1 cellular context compared by ENCODE assay signal in the genomic region with DNA sequence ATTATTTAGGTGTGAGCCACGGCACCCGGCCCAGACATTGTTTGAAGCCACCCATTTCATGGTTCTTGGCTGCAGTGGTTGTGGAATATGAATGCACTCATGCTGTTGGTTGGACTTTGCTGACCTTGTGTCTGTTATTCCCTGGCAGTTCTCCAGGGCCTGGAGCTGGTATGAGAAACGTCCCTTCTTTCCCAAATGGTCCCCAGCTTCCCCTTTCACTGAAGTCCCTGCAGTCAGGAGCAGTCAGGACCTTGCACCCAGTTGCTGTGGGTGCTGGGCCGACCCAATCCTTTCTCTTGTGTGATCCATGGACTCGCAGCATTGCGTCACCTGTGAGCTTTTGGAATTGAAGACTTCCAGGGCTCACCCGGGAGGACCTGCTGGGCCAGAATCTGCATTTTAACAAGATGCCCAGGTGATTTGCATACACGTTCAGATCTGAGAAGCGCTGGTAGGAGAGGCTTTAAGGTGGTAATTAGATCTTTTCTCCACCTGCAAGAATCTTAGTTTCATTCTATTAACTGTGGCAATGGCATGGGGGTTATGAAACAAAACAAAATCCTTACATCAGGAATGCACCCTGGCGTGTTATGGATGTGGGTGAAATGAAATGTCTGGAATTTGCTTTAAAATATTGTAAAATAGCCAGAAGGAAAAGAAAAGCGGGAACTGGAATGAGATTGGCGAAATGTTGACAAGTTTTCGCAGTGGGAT.
TF ChIP-seq lines count a peak whose summit lies in the region.
"Not testable (repeated sequence)": the region's sequence is repeated elsewhere in the genome, so short reads cannot be mapped to it uniquely, and the experiment has no call there.

No MANE protein-coding gene starts in this region.

TF ChIP-seq in HepG2, 621 proteins besides CTCF, POLR2A, EP300 and RAD21 (continued from another document and continues in another):
- TF ChIP-seq, protein P1, sequence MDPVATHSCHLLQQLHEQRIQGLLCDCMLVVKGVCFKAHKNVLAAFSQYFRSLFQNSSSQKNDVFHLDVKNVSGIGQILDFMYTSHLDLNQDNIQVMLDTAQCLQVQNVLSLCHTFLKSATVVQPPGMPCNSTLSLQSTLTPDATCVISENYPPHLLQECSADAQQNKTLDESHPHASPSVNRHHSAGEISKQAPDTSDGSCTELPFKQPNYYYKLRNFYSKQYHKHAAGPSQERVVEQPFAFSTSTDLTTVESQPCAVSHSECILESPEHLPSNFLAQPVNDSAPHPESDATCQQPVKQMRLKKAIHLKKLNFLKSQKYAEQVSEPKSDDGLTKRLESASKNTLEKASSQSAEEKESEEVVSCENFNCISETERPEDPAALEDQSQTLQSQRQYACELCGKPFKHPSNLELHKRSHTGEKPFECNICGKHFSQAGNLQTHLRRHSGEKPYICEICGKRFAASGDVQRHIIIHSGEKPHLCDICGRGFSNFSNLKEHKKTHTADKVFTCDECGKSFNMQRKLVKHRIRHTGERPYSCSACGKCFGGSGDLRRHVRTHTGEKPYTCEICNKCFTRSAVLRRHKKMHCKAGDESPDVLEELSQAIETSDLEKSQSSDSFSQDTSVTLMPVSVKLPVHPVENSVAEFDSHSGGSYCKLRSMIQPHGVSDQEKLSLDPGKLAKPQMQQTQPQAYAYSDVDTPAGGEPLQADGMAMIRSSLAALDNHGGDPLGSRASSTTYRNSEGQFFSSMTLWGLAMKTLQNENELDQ (CRISPR knock-in tag; IDR thresholded peaks at IDR 0.05; ENCODE audit: borderline replicate concordance), result 0 out of 2 replicates have a peak, but pooled peaks have one; percentile 80
- TF ChIP-seq, protein P2, sequence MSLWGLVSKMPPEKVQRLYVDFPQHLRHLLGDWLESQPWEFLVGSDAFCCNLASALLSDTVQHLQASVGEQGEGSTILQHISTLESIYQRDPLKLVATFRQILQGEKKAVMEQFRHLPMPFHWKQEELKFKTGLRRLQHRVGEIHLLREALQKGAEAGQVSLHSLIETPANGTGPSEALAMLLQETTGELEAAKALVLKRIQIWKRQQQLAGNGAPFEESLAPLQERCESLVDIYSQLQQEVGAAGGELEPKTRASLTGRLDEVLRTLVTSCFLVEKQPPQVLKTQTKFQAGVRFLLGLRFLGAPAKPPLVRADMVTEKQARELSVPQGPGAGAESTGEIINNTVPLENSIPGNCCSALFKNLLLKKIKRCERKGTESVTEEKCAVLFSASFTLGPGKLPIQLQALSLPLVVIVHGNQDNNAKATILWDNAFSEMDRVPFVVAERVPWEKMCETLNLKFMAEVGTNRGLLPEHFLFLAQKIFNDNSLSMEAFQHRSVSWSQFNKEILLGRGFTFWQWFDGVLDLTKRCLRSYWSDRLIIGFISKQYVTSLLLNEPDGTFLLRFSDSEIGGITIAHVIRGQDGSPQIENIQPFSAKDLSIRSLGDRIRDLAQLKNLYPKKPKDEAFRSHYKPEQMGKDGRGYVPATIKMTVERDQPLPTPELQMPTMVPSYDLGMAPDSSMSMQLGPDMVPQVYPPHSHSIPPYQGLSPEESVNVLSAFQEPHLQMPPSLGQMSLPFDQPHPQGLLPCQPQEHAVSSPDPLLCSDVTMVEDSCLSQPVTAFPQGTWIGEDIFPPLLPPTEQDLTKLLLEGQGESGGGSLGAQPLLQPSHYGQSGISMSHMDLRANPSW (CRISPR knock-in tag; IDR thresholded peaks at IDR 0.05; ENCODE audit: borderline replicate concordance), result peak; percentile 80; the same call in 1 of the 2 replicates
- peak; percentile 59; the same call in 1 of the 2 replicates for TF ChIP-seq JUN (CRISPR knock-in tag; IDR thresholded peaks at IDR 0.05)
- TF ChIP-seq PRMT3 (CRISPR knock-in tag; IDR thresholded peaks at IDR 0.05; ENCODE audit: borderline replicate concordance, low read depth), result 0 out of 2 replicates have a peak, but pooled peaks have one; percentile 83
- TF ChIP-seq, protein P3, sequence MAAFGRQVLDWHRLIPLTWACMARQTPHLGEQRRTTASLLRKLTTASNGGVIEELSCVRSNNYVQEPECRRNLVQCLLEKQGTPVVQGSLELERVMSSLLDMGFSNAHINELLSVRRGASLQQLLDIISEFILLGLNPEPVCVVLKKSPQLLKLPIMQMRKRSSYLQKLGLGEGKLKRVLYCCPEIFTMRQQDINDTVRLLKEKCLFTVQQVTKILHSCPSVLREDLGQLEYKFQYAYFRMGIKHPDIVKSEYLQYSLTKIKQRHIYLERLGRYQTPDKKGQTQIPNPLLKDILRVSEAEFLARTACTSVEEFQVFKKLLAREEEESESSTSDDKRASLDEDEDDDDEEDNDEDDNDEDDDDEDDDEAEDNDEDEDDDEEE (CRISPR knock-in tag; IDR thresholded peaks at IDR 0.05), result peak; percentile 43; the same call in 1 of the 2 replicates
- peak; percentile 82; the same call in 1 of the 2 replicates for TF ChIP-seq SMAD1 (CRISPR knock-in tag; IDR thresholded peaks at IDR 0.05; ENCODE audit: borderline replicate concordance, low read depth)
- TF ChIP-seq ZNF335 (CRISPR knock-in tag; IDR thresholded peaks at IDR 0.05), result 0 out of 2 replicates have a peak, but pooled peaks have one; percentile 53
- peak; percentile 92; the same call in 1 of the 2 replicates for TF ChIP-seq ZNF331 (CRISPR knock-in tag; IDR thresholded peaks at IDR 0.05)
- peak; percentile 49; the same call in 1 of the 2 replicates for TF ChIP-seq ZNF737 (CRISPR knock-in tag; IDR thresholded peaks at IDR 0.05; ENCODE audit: borderline replicate concordance)
- TF ChIP-seq ERF (CRISPR knock-in tag; IDR thresholded peaks at IDR 0.05), result peak; percentile 67; the same call in 1 of the 2 replicates
- TF ChIP-seq ZIK1 (CRISPR knock-in tag; IDR thresholded peaks at IDR 0.05; ENCODE audit: borderline replicate concordance, low read depth), result peak; percentile 65; the same call in 1 of the 2 replicates
- peak; percentile 83; the same call in 1 of the 2 replicates for TF ChIP-seq ZBTB20 (CRISPR knock-in tag; IDR thresholded peaks at IDR 0.05; ENCODE audit: borderline replicate concordance, low read depth)
- peak; percentile 90 for TF ChIP-seq GFI1 (CRISPR knock-in tag; IDR thresholded peaks at IDR 0.05; ENCODE audit: borderline replicate concordance)
- peak; percentile 96; the same call in 1 of the 2 replicates for TF ChIP-seq ZNF292 (CRISPR knock-in tag; IDR thresholded peaks at IDR 0.05; ENCODE audit: borderline replicate concordance, low read depth)
- TF ChIP-seq, protein P4, sequence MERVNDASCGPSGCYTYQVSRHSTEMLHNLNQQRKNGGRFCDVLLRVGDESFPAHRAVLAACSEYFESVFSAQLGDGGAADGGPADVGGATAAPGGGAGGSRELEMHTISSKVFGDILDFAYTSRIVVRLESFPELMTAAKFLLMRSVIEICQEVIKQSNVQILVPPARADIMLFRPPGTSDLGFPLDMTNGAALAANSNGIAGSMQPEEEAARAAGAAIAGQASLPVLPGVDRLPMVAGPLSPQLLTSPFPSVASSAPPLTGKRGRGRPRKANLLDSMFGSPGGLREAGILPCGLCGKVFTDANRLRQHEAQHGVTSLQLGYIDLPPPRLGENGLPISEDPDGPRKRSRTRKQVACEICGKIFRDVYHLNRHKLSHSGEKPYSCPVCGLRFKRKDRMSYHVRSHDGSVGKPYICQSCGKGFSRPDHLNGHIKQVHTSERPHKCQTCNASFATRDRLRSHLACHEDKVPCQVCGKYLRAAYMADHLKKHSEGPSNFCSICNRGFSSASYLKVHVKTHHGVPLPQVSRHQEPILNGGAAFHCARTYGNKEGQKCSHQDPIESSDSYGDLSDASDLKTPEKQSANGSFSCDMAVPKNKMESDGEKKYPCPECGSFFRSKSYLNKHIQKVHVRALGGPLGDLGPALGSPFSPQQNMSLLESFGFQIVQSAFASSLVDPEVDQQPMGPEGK (CRISPR knock-in tag; IDR thresholded peaks at IDR 0.05), result peak; percentile 78
- TF ChIP-seq ZNF460 (CRISPR knock-in tag; IDR thresholded peaks at IDR 0.05; ENCODE audit: borderline replicate concordance), result peak; percentile 52; the same call in 1 of the 2 replicates
- peak; percentile 41; the same call in 1 of the 2 replicates for TF ChIP-seq ZNF878 (CRISPR knock-in tag; IDR thresholded peaks at IDR 0.05)
- peak; percentile 42; the same call in 1 of the 2 replicates for TF ChIP-seq NFKB2 (CRISPR knock-in tag; IDR thresholded peaks at IDR 0.05; ENCODE audit: borderline replicate concordance)
- TF ChIP-seq, protein P5, sequence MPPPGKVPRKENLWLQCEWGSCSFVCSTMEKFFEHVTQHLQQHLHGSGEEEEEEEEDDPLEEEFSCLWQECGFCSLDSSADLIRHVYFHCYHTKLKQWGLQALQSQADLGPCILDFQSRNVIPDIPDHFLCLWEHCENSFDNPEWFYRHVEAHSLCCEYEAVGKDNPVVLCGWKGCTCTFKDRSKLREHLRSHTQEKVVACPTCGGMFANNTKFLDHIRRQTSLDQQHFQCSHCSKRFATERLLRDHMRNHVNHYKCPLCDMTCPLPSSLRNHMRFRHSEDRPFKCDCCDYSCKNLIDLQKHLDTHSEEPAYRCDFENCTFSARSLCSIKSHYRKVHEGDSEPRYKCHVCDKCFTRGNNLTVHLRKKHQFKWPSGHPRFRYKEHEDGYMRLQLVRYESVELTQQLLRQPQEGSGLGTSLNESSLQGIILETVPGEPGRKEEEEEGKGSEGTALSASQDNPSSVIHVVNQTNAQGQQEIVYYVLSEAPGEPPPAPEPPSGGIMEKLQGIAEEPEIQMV (CRISPR knock-in tag; IDR thresholded peaks at IDR 0.05; ENCODE audit: low read depth), result peak; percentile 75
- TF ChIP-seq, protein P6, sequence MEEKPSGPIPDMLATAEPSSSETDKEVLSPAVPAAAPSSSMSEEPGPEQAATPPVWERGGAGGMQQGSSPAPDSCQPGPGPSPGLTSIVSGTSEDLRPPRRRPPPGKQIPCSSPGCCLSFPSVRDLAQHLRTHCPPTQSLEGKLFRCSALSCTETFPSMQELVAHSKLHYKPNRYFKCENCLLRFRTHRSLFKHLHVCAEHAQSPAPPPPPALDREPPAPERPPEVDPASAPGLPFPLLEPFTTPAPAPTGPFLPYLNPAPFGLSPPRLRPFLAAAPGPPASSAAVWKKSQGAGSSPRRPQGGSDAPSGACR (CRISPR knock-in tag; IDR thresholded peaks at IDR 0.05), result peak; percentile 94
- TF ChIP-seq, protein P7, sequence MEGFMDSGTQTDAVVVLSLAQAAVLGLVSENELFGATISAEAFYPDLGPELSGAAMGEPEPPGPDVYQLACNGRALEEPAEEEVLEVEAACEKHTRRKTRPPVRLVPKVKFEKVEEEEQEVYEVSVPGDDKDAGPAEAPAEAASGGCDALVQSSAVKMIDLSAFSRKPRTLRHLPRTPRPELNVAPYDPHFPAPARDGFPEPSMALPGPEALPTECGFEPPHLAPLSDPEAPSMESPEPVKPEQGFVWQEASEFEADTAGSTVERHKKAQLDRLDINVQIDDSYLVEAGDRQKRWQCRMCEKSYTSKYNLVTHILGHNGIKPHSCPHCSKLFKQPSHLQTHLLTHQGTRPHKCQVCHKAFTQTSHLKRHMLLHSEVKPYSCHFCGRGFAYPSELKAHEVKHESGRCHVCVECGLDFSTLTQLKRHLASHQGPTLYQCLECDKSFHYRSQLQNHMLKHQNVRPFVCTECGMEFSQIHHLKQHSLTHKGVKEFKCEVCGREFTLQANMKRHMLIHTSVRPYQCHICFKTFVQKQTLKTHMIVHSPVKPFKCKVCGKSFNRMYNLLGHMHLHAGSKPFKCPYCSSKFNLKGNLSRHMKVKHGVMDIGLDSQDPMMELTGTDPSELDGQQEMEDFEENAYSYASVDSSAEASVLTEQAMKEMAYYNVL (CRISPR knock-in tag; IDR thresholded peaks at IDR 0.05; ENCODE audit: borderline replicate concordance), result peak; percentile 82; the same call in 1 of the 2 replicates
- peak; percentile 79 for TF ChIP-seq NCOA2 (CRISPR knock-in tag; IDR thresholded peaks at IDR 0.05)
- TF ChIP-seq ZNF572 (CRISPR knock-in tag; IDR thresholded peaks at IDR 0.05), result peak; percentile 95
- TF ChIP-seq, protein P8, sequence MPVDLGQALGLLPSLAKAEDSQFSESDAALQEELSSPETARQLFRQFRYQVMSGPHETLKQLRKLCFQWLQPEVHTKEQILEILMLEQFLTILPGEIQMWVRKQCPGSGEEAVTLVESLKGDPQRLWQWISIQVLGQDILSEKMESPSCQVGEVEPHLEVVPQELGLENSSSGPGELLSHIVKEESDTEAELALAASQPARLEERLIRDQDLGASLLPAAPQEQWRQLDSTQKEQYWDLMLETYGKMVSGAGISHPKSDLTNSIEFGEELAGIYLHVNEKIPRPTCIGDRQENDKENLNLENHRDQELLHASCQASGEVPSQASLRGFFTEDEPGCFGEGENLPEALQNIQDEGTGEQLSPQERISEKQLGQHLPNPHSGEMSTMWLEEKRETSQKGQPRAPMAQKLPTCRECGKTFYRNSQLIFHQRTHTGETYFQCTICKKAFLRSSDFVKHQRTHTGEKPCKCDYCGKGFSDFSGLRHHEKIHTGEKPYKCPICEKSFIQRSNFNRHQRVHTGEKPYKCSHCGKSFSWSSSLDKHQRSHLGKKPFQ (CRISPR knock-in tag; IDR thresholded peaks at IDR 0.05; ENCODE audit: insufficient replicate concordance), result peak; percentile 78
- TF ChIP-seq ZNF160 (CRISPR knock-in tag; IDR thresholded peaks at IDR 0.05), result peak; percentile 79; the same call in 1 of the 2 replicates
- peak; percentile 79; the same call in 1 of the 2 replicates for TF ChIP-seq ZNF317 (CRISPR knock-in tag; IDR thresholded peaks at IDR 0.05)
- 0 out of 2 replicates have a peak, but pooled peaks have one; percentile 63 for TF ChIP-seq KDM4B (CRISPR knock-in tag; IDR thresholded peaks at IDR 0.05)
- peak; percentile 73; the same call in 1 of the 2 replicates for TF ChIP-seq YEATS4 (CRISPR knock-in tag; IDR thresholded peaks at IDR 0.05; ENCODE audit: borderline replicate concordance)
- TF ChIP-seq HDAC1 (CRISPR knock-in tag; IDR thresholded peaks at IDR 0.05), result peak; percentile 91
- TF ChIP-seq KAT7 (CRISPR knock-in tag; IDR thresholded peaks at IDR 0.05; ENCODE audit: borderline replicate concordance), result 0 out of 2 replicates have a peak, but pooled peaks have one; percentile 68
- peak; percentile 71; the same call in 1 of the 2 replicates for TF ChIP-seq ZNF329 (CRISPR knock-in tag; IDR thresholded peaks at IDR 0.05; ENCODE audit: low read depth)
- TF ChIP-seq FOXC1 (CRISPR knock-in tag; IDR thresholded peaks at IDR 0.05; ENCODE audit: borderline replicate concordance), result peak; percentile 87
- TF ChIP-seq, protein P9, sequence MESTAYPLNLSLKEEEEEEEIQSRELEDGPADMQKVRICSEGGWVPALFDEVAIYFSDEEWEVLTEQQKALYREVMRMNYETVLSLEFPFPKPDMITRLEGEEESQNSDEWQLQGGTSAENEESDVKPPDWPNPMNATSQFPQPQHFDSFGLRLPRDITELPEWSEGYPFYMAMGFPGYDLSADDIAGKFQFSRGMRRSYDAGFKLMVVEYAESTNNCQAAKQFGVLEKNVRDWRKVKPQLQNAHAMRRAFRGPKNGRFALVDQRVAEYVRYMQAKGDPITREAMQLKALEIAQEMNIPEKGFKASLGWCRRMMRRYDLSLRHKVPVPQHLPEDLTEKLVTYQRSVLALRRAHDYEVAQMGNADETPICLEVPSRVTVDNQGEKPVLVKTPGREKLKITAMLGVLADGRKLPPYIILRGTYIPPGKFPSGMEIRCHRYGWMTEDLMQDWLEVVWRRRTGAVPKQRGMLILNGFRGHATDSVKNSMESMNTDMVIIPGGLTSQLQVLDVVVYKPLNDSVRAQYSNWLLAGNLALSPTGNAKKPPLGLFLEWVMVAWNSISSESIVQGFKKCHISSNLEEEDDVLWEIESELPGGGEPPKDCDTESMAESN (CRISPR knock-in tag; conservative IDR thresholded peaks at IDR 0.05), result peak; percentile 91
- TF ChIP-seq NONO (IDR thresholded peaks at IDR 0.05), result not testable (repeated sequence)
- peak; percentile 92; the same call in 1 of the 2 replicates for TF ChIP-seq NONO (CRISPR knock-in tag; conservative IDR thresholded peaks at IDR 0.05)
- TF ChIP-seq, protein P10, sequence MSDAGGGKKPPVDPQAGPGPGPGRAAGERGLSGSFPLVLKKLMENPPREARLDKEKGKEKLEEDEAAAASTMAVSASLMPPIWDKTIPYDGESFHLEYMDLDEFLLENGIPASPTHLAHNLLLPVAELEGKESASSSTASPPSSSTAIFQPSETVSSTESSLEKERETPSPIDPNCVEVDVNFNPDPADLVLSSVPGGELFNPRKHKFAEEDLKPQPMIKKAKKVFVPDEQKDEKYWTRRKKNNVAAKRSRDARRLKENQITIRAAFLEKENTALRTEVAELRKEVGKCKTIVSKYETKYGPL (CRISPR knock-in tag; IDR thresholded peaks at IDR 0.05), result peak; percentile 53; the same call in 1 of the 2 replicates
